In the genomic region with DNA sequence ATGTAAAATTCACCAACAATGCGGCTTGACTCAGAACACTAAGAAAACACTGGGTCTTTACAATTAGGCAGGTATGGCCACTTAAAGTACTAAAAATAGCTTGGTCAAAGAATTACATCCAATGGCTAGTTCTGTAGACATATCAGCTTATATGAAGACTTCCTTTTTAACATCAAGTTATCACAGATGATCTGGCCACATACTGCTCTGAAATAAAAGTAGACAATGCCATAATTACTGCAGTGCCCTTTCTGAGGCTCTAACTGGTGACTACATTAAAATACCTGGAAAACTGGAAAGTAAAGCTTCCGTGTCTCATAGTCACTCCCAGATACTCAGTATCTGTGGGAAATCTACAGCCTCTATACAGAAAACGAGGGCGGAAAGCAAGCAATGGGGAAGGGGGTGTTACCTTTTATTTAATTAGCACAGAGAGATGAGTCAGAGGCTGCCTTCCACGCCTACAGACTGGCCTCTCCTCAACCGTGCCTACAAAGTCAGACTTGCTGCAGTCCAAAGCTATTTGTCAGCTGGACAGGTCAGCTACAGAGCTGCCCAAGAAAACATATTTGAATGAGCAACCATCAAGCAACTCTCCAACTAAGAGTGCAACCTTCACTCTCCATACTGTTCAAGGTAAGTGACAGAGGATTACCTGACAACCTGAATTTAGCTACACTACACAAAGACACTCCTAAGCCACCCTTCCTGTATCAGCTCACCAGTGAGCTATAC, we compare ENCODE assay signal across 1 cellular context.
TF ChIP-seq lines count a peak whose summit lies in the region.

No MANE protein-coding gene starts in this region.

TF ChIP-seq in HCT116, 20 proteins besides CTCF, POLR2A, EP300 and RAD21 (continued from another document):
- TF ChIP-seq, protein P1, sequence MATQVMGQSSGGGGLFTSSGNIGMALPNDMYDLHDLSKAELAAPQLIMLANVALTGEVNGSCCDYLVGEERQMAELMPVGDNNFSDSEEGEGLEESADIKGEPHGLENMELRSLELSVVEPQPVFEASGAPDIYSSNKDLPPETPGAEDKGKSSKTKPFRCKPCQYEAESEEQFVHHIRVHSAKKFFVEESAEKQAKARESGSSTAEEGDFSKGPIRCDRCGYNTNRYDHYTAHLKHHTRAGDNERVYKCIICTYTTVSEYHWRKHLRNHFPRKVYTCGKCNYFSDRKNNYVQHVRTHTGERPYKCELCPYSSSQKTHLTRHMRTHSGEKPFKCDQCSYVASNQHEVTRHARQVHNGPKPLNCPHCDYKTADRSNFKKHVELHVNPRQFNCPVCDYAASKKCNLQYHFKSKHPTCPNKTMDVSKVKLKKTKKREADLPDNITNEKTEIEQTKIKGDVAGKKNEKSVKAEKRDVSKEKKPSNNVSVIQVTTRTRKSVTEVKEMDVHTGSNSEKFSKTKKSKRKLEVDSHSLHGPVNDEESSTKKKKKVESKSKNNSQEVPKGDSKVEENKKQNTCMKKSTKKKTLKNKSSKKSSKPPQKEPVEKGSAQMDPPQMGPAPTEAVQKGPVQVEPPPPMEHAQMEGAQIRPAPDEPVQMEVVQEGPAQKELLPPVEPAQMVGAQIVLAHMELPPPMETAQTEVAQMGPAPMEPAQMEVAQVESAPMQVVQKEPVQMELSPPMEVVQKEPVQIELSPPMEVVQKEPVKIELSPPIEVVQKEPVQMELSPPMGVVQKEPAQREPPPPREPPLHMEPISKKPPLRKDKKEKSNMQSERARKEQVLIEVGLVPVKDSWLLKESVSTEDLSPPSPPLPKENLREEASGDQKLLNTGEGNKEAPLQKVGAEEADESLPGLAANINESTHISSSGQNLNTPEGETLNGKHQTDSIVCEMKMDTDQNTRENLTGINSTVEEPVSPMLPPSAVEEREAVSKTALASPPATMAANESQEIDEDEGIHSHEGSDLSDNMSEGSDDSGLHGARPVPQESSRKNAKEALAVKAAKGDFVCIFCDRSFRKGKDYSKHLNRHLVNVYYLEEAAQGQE (IDR thresholded peaks at IDR 0.05; ENCODE audit: low read depth), result no peak
- TF ChIP-seq YY1 (IDR thresholded peaks at IDR 0.05; ENCODE audit: extremely low read depth, insufficient replicate concordance, low read depth, low read length) (peak; percentile 20), CEBPB (IDR thresholded peaks at IDR 0.05; ENCODE audit: low read depth) (0 out of 2 replicates have a peak, but pooled peaks have one; percentile 39), SP1 (IDR thresholded peaks at IDR 0.05; ENCODE audit: low read depth) (peak; percentile 76), ELF1 (IDR thresholded peaks at IDR 0.05; ENCODE audit: borderline replicate concordance, low read depth) (no peak), EZH2 (IDR thresholded peaks at IDR 0.05) (no peak), FOSL1 (IDR thresholded peaks at IDR 0.05; ENCODE audit: low read depth) (peak; percentile 79), CBX3 (IDR thresholded peaks at IDR 0.05; ENCODE audit: low read depth) (peak; percentile 90), JUND (IDR thresholded peaks at IDR 0.05) (peak; percentile 82), EZH2phosphoT487 (IDR thresholded peaks at IDR 0.05; ENCODE audit: borderline replicate concordance) (no peak), ZFX (IDR thresholded peaks at IDR 0.05) (no peak), POLR2AphosphoS5 (IDR thresholded peaks at IDR 0.05; ENCODE audit: low read depth, low read length) (peak; percentile 90), SIN3A (IDR thresholded peaks at IDR 0.05; ENCODE audit: low read depth) (peak; percentile 20; the same call in 1 of the 2 replicates), ZNF274 (IDR thresholded peaks at IDR 0.05; ENCODE audit: low read depth, low read length) (no peak)
- TF ChIP-seq, protein P2, sequence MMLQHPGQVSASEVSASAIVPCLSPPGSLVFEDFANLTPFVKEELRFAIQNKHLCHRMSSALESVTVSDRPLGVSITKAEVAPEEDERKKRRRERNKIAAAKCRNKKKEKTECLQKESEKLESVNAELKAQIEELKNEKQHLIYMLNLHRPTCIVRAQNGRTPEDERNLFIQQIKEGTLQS (IDR thresholded peaks at IDR 0.05), result no peak
- TF ChIP-seq, protein P3, sequence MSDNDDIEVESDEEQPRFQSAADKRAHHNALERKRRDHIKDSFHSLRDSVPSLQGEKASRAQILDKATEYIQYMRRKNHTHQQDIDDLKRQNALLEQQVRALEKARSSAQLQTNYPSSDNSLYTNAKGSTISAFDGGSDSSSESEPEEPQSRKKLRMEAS (IDR thresholded peaks at IDR 0.05), result peak; percentile 58
- TF ChIP-seq, protein P4, sequence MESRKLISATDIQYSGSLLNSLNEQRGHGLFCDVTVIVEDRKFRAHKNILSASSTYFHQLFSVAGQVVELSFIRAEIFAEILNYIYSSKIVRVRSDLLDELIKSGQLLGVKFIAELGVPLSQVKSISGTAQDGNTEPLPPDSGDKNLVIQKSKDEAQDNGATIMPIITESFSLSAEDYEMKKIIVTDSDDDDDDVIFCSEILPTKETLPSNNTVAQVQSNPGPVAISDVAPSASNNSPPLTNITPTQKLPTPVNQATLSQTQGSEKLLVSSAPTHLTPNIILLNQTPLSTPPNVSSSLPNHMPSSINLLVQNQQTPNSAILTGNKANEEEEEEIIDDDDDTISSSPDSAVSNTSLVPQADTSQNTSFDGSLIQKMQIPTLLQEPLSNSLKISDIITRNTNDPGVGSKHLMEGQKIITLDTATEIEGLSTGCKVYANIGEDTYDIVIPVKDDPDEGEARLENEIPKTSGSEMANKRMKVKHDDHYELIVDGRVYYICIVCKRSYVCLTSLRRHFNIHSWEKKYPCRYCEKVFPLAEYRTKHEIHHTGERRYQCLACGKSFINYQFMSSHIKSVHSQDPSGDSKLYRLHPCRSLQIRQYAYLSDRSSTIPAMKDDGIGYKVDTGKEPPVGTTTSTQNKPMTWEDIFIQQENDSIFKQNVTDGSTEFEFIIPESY (IDR thresholded peaks at IDR 0.05; ENCODE audit: extremely low read depth, insufficient replicate concordance, low read length), result no peak
